ENCODE assay signal across 8 cellular contexts in the genomic region with DNA sequence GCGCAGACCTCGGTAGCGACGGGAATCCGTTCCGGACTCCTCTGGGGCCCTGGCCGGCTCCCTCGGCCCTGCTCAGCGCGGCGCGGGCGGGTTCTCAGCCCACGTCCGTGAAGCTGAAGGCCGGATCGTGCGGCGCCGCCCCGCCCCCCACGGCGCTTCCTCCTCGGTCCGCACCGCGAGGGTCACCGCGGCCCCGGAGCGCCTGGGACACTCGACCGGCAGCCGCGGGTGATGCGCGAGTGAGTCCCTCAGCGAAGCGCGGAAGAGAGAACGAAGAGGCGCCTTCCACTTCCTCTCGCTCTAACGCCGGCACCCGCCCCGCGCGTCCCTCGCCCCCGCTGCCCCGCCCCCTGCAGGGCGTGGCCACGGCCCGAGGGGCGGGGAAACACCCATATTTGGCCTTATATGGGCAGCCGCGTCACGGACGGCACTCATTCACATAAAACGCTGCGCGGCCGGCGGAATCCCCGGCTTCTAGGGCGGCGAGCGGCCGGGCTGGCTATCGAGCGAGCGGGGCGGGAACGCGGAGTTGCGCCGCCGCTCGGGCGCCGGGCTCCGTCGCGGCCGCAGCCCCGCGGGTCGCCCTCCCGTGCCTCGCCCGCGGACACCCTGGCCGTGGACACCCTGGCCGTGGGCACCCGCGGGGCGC. TPM values are rescaled to one million over a fixed set of nuclear protein-coding genes. Genes with fewer than 3 reads are reported as not detected.
DNase-seq lines count a peak whose midpoint lies in the region; ATAC-seq and TF ChIP-seq lines count a peak whose summit lies in the region.

A gene with protein sequence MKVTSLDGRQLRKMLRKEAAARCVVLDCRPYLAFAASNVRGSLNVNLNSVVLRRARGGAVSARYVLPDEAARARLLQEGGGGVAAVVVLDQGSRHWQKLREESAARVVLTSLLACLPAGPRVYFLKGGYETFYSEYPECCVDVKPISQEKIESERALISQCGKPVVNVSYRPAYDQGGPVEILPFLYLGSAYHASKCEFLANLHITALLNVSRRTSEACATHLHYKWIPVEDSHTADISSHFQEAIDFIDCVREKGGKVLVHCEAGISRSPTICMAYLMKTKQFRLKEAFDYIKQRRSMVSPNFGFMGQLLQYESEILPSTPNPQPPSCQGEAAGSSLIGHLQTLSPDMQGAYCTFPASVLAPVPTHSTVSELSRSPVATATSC (plus strand): TSS at position 470 of the 649 bp plus-strand sequence. CDS start 215 bp downstream, outside the sequence.

- BruUV-seq in Panc1 (replicated peaks; lab: Mats Ljungman, UMichigan): no TSS peak

- no peak for TF ChIP-seq CTCF in Panc1 (IDR thresholded peaks at IDR 0.05)

- no peaks in the 10 kb centered on the region for H3K27me3 ChIP-seq in Panc1 (ENCODE audit: control insufficient read depth, insufficient read depth, low read length)
- H3K27me3 ChIP-seq in muscle layer of duodenum (ENCODE audit: low read depth, low read length): no peaks in the 10 kb centered on the region

- H3K36me3 ChIP-seq in Panc1 (ENCODE audit: control insufficient read depth, insufficient read depth, low read length) (peaks cover 4% of the 10 kb centered on the region; the same call in 1 of the 2 replicates), muscle layer of duodenum (ENCODE audit: control insufficient read depth in 1 of 2, insufficient read depth in 2 of 2, low read length in 2 of 2) (no peaks in the 10 kb centered on the region)

- ATAC-seq in GM21515 (IDR thresholded peaks at IDR 0.05; ENCODE audit: unreplicated experiment) (peak; percentile 64), Panc1 (peak; percentile 72), esophagus mucosa (peak; percentile 93)

- H3K27ac ChIP-seq in Panc1 (ENCODE audit: low read length): peak within 1 kb of the TSS; percentile 94
- H3K27ac ChIP-seq in muscle layer of duodenum (ENCODE audit: low read length): peak within 1 kb of the TSS; percentile 77

- intact Hi-C loops in Panc1 (cut with micrococcal nuclease; ENCODE audit: unreplicated experiment): loop anchor here (5.0 kb wide), 1 partner anchor 100 kb away; no protein-coding TSS in a partner anchor

- H3K4me3 ChIP-seq in Panc1 (ENCODE audit: low read depth in 2 of 2, low read length in 2 of 2) (peak within 1 kb of the TSS; percentile 87 to 92), muscle layer of duodenum (ENCODE audit: low read depth in 1 of 2, low read length in 2 of 2) (peak within 1 kb of the TSS; percentile 69 to 79)

- in situ Hi-C loops in Panc1 (cut with HindIII; ENCODE audit: low pct_unique_long_range_greater_than_20kb, low sequenced_read_pairs): no loop called here

- H3K4me1 ChIP-seq in Panc1 (ENCODE audit: control insufficient read depth, insufficient read depth, low read length) (peaks cover 48% of the 10 kb centered on the region), muscle layer of duodenum (ENCODE audit: control insufficient read depth in 1 of 2, insufficient read depth in 2 of 2, low read length in 2 of 2) (peaks cover 18 to 28% of the 10 kb centered on the region in 2 donors)

- POLR2A ChIA-PET in Panc1 (lab: Charles Lee): no interaction called here

- DNase-seq in DMS153 treated with DMSO at 0.1 percent for 48 hours (lab: John Stamatoyannopoulos, UW; ENCODE audit: unreplicated experiment) (peak; percentile 81), HuH-7 (ENCODE audit: low spot score) (peak; percentile 89), Panc1 (ENCODE audit: low read depth, low spot score) (no peak)
- DNase-seq in activated T-cell treated with anti-CD3 and anti-CD28 coated beads, Interleukin-2, amount 50 U/mL, for 48 hours: peak; percentile 98 to 99
- DNase-seq in stimulated activated CD8-positive, alpha-beta memory T cell treated with anti-CD3 and anti-CD28 coated beads, Interleukin-7, amount 100 ng/mL, for 24 hours (ENCODE audit: low read depth): peak; percentile 84

- no peaks in the 10 kb centered on the region for H3K9me3 ChIP-seq in Panc1 (ENCODE audit: control insufficient read depth, insufficient read depth, low read depth, low read length)
- H3K9me3 ChIP-seq in muscle layer of duodenum (ENCODE audit: control insufficient read depth in 1 of 2, low read length in 2 of 2): no peaks in the 10 kb centered on the region

- CTCF ChIA-PET in Panc1 (lab: Charles Lee): interaction anchor here (0.6 to 1.1 kb wide), 2 partner anchors 49 to 193 kb away, joined by 3 read pairs; a partner anchor contains a TSS

RNA-seq across cellular contexts. Expression of the gene that starts here (rescaled TPM):
- total RNA-seq in Panc1 (2021; ENCODE audit: unreplicated experiment): 30.1 TPM
- 18.3 TPM for polyA plus RNA-seq in Panc1 (2012; ENCODE audit: insufficient read length)
- 26.8 TPM for total RNA-seq in esophagus mucosa
